In genomic region chr12:121986494-121987245, GRCh38 we compare ENCODE assay signal across 20 cellular contexts. TPM values are rescaled to one million over a fixed set of nuclear protein-coding genes. Genes with fewer than 3 reads are reported as not detected.
DNase-seq lines count a peak whose midpoint lies in the region; ATAC-seq, FAIRE-seq and TF ChIP-seq lines count a peak whose summit lies in the region.
"Had no signal": no experiment of that assay in that cellular context is flagged by ENCODE, and none has a peak within 500 bp of the region (broad histone marks: within the 10 kb centered on the region; RNA-seq: fewer than 3 reads in every experiment).

No MANE protein-coding gene starts in this region.

- H3K4me3 ChIP-seq in HepG2 (replicated peaks in 1 of 3; ENCODE audit: insufficient read depth in 1 of 3, low read depth in 2 of 3, low read length in 3 of 3) (no peak overlapping the region), right lobe of liver (no peak overlapping the region), OCI-LY7 (ENCODE audit: low read depth, low read length, poor library complexity, severe bottlenecking) (no peak overlapping the region)
- H3K4me3 ChIP-seq: GM23248 had no signal

- H3K4me1 ChIP-seq in HepG2 (ENCODE audit: insufficient read depth, low read length) (peaks cover 25% of the 10 kb centered on the region), right lobe of liver (no peaks in the 10 kb centered on the region), OCI-LY7 (ENCODE audit: insufficient read depth, low read length, poor library complexity, severe bottlenecking) (peaks cover 81% of the 10 kb centered on the region)

- H2AFZ ChIP-seq in HepG2 (ENCODE audit: low read length) (no peak overlapping the region), OCI-LY7 (ENCODE audit: low read length) (no peak overlapping the region)
- H2AFZ ChIP-seq: GM23248 had no signal

- TF ChIP-seq POLR2A in HepG2 (IDR thresholded peaks at IDR 0.05; ENCODE audit: insufficient read depth in 1 of 2, low read depth in 2 of 2, low read length in 2 of 2) (no peak), right lobe of liver (IDR thresholded peaks at IDR 0.05) (no peak)

- H3K27ac ChIP-seq in HepG2 (ENCODE audit: extremely low read length, insufficient read depth, low read length) (no peak overlapping the region), right lobe of liver (no peak overlapping the region), OCI-LY7 (ENCODE audit: low read depth, low read length, poor library complexity, severe bottlenecking) (peak overlapping the region; percentile 61)
- H3K27ac ChIP-seq: GM23248, HL-60 had no signal

- H3K27me3 Mint-ChIP-seq in chondrocyte (ENCODE audit: low read depth) (no peaks in the 10 kb centered on the region), Calu3 (ENCODE audit: unreplicated experiment) (no peaks in the 10 kb centered on the region)
- H3K27me3 Mint-ChIP-seq: CD4-positive, alpha-beta T cell had no signal

- no peaks in the 10 kb centered on the region for H3K9me3 Mint-ChIP-seq in chondrocyte (ENCODE audit: low read depth)
- H3K9me3 Mint-ChIP-seq in Calu3 (ENCODE audit: low read depth, unreplicated experiment): no peaks in the 10 kb centered on the region
- H3K9me3 Mint-ChIP-seq: CD4-positive, alpha-beta T cell had no signal

- intact Hi-C loops in HepG2 (cut with micrococcal nuclease; ENCODE audit: unreplicated experiment) (no loop called here), right lobe of liver (cut with DNase I) (no loop called here), OCI-LY7 (cut with micrococcal nuclease; ENCODE audit: unreplicated experiment) (no loop called here), Calu3 (cut with micrococcal nuclease; ENCODE audit: unreplicated experiment) (no loop called here)

- H3K4me1 Mint-ChIP-seq in chondrocyte (ENCODE audit: low read depth) (peaks cover 2% of the 10 kb centered on the region), Calu3 (ENCODE audit: low read depth, unreplicated experiment) (peaks cover under 1% of the 10 kb centered on the region)

- no peaks in the 10 kb centered on the region for H3K79me2 ChIP-seq in HepG2 (ENCODE audit: insufficient read depth, low read length)
- peaks cover 11% of the 10 kb centered on the region; the same call in 1 of the 2 replicates for H3K79me2 ChIP-seq in OCI-LY7 (ENCODE audit: insufficient read depth, low read depth, low read length)

- FAIRE-seq in HepG2 (lab: Jason Lieb, UNC): no peak
- FAIRE-seq: D721Med, GM12892, GM19239, H54 had no signal

- no peak for TF ChIP-seq RAD21 in HepG2 (CRISPR knock-in tag; IDR thresholded peaks at IDR 0.05)

- in situ Hi-C loops in HepG2 (cut with HindIII; ENCODE audit: extremely low pct_ligation_motif_present, low pct_unique_long_range_greater_than_20kb): no loop called here

- WGBS in HepG2 (ENCODE audit: low lambda C conversion rate): 31% methylated on average over 13 of the region's 13 CpGs
- 86% methylated on average over 11 of the region's 13 CpGs for WGBS in right lobe of liver (ENCODE audit: insufficient coverage, low coverage, low lambda C conversion rate, missing lambda C conversion rate)

- BruUV-seq in HepG2 (replicated peaks; lab: Mats Ljungman, UMichigan) (no TSS peak), OCI-LY7 (replicated peaks; lab: Mats Ljungman, UMichigan) (no TSS peak), Calu3 (replicated peaks; lab: Mats Ljungman, UMichigan) (no TSS peak)

- H3K36me3 ChIP-seq in HepG2 (replicated peaks in 1 of 2; ENCODE audit: control insufficient read depth in 1 of 2, insufficient read depth in 2 of 2, low read length in 2 of 2) (no peaks in the 10 kb centered on the region), right lobe of liver (no peaks in the 10 kb centered on the region), OCI-LY7 (ENCODE audit: insufficient read depth, low read length) (peaks cover 25% of the 10 kb centered on the region)

- H3K4me2 ChIP-seq in HepG2 (ENCODE audit: low read depth, low read length) (no peak overlapping the region), OCI-LY7 (ENCODE audit: low read length) (peak overlapping the region; percentile 1; the same call in 1 of the 2 replicates)

- H3K9me3 ChIP-seq in HepG2 (ENCODE audit: low read length): no peaks in the 10 kb centered on the region
- H3K9me3 ChIP-seq in right lobe of liver: no peaks in the 10 kb centered on the region
- H3K9me3 ChIP-seq in OCI-LY7 (ENCODE audit: low read length): no peaks in the 10 kb centered on the region

- no peaks in the 10 kb centered on the region for H3K9me2 ChIP-seq in OCI-LY7 (ENCODE audit: insufficient read depth, low read length)

- ATAC-seq in HepG2 (no peak), right lobe of liver (no peak), GM18861 (IDR thresholded peaks at IDR 0.05; ENCODE audit: unreplicated experiment) (no peak)
- ATAC-seq: HCT116 had no signal

- no peak for TF ChIP-seq EP300 in HepG2 (IDR thresholded peaks at IDR 0.05; ENCODE audit: low read depth in 2 of 2, low read length in 2 of 2)
- TF ChIP-seq EP300 in HepG2 (CRISPR knock-in tag; IDR thresholded peaks at IDR 0.05; ENCODE audit: borderline replicate concordance): no peak

- no peak overlapping the region for H3K9ac ChIP-seq in HepG2 (ENCODE audit: insufficient read depth, low read depth, low read length)
- H3K9ac ChIP-seq: GM23248 had no signal

- H3K27me3 ChIP-seq in HepG2 (ENCODE audit: control insufficient read depth in 1 of 2, insufficient read depth in 2 of 2, low read length in 2 of 2): peaks cover 0 to 15% of the 10 kb centered on the region in 2 experiments; a peak in 2 of 5 replicates
- no peaks in the 10 kb centered on the region for H3K27me3 ChIP-seq in right lobe of liver

- CTCF ChIA-PET in HepG2 (lab: Yijun Ruan, JAX; ENCODE audit: low intra/inter-chr PET ratio, low total read pairs) (no interaction called here), OCI-LY7 (lab: Charles Lee; ENCODE audit: unreplicated experiment) (no interaction called here), Calu3 (lab: Charles Lee) (interaction anchor here (0.6 to 0.7 kb wide), 4 partner anchors 103 to 388 kb away, joined by 3 to 4 read pairs (median 3); no protein-coding TSS in a partner anchor)

- H3K27ac Mint-ChIP-seq in chondrocyte (ENCODE audit: unreplicated experiment) (no peak overlapping the region), Calu3 (ENCODE audit: unreplicated experiment) (no peak overlapping the region)
- H3K27ac Mint-ChIP-seq: CD4-positive, alpha-beta T cell had no signal

- POLR2A ChIA-PET in HepG2 (lab: Yijun Ruan, JAX) (no interaction called here), OCI-LY7 (lab: Charles Lee) (interaction anchor here (0.7 kb wide), 1 partner anchor 515 kb away, joined by 5 read pairs; no protein-coding TSS in a partner anchor)

- no peak for TF ChIP-seq CTCF in HepG2 (CRISPR knock-in tag; IDR thresholded peaks at IDR 0.05)
- TF ChIP-seq CTCF in right lobe of liver (IDR thresholded peaks at IDR 0.05): no peak
- TF ChIP-seq CTCF in OCI-LY7 (conservative IDR thresholded peaks at IDR 0.05; ENCODE audit: low read length): no peak
- no peak for TF ChIP-seq CTCF in chondrocyte (IDR thresholded peaks at IDR 0.05)
- TF ChIP-seq CTCF in Calu3 (IDR thresholded peaks at IDR 0.05; ENCODE audit: unreplicated experiment): no peak

- H3K4me3 Mint-ChIP-seq in chondrocyte (ENCODE audit: unreplicated experiment) (no peak overlapping the region), Calu3 (ENCODE audit: low read depth, unreplicated experiment) (no peak overlapping the region)
- H3K4me3 Mint-ChIP-seq: CD4-positive, alpha-beta T cell had no signal

- H4K20me1 ChIP-seq in HepG2 (ENCODE audit: insufficient read depth, low read length) (no peaks in the 10 kb centered on the region), OCI-LY7 (ENCODE audit: insufficient read depth, low read length) (no peaks in the 10 kb centered on the region)

- DNase-seq in HepG2 (ENCODE audit: low spot score): no peak
- no peak for DNase-seq in right lobe of liver
- DNase-seq in OCI-LY7 (ENCODE audit: low spot score): no peak
- DNase-seq in chondrocyte (ENCODE audit: low spot score): peak; percentile 37
- DNase-seq in Calu3: no peak
- no peak for DNase-seq in NCI-H2196 (lab: John Stamatoyannopoulos, UW; ENCODE audit: unreplicated experiment)
- DNase-seq: ACHN; C1 segment of cervical spinal cord; CD4-positive, alpha-beta T cell; DMS153; DMS79 treated with DMSO at 0.1 percent for 48 hours; GDM1; GM23248 had no signal

- H3K36me3 Mint-ChIP-seq in chondrocyte (ENCODE audit: low read depth): no peaks in the 10 kb centered on the region
- H3K36me3 Mint-ChIP-seq in Calu3 (ENCODE audit: insufficient read depth, unreplicated experiment): no peaks in the 10 kb centered on the region

RNA-seq across cellular contexts. Expression of gene BCL7A, which starts 35.0 kb away (rescaled TPM):
- 6.2 and 6.3 TPM in 2 replicates for total RNA-seq in HepG2 (2016; rRNA removed; fragmentation: Illumina TruSeq; extraction: Trizol)
- total RNA-seq in HepG2 (2016; cell fraction: cytosol; rRNA removed; fragmentation: Illumina TruSeq; extraction: Trizol; ENCODE audit: low read depth): 2.2 TPM in 2 replicates
- total RNA-seq in HepG2 (2016; cell fraction: insoluble cytoplasmic fraction; rRNA removed; fragmentation: Illumina TruSeq; extraction: Trizol): 6.1 and 6.8 TPM in 2 replicates
- 3.4 and 3.6 TPM in 2 replicates for total RNA-seq in HepG2 (2016; cell fraction: membrane; rRNA removed; fragmentation: Illumina TruSeq; extraction: Trizol)
- total RNA-seq in HepG2 (2016; cell fraction: nucleus; rRNA removed; fragmentation: Illumina TruSeq; extraction: Trizol): 3.7 and 4.3 TPM in 2 replicates
- polyA plus RNA-seq in HepG2 (2011; rRNA removed): 4.1 and 5.4 TPM in 2 replicates
- polyA plus RNA-seq in HepG2 (2011; cell fraction: cytosol; rRNA removed): 4.0 and 4.8 TPM in 2 replicates
- polyA plus RNA-seq in HepG2 (2011; cell fraction: nucleus; rRNA removed): 6.8 and 7.1 TPM in 2 replicates
- polyA plus RNA-seq in HepG2 (2012): 2.4 and 5.0 TPM in 2 replicates
- polyA plus RNA-seq in HepG2 (2016; cell fraction: cytosol; fragmentation: Illumina TruSeq; extraction: Trizol; ENCODE audit: low read depth): 0.48 and 0.57 TPM in 2 replicates
- polyA plus RNA-seq in HepG2 (2016; cell fraction: insoluble cytoplasmic fraction; fragmentation: Illumina TruSeq; extraction: Trizol; ENCODE audit: low read depth): 5.6 and 7.4 TPM in 2 replicates
- polyA plus RNA-seq in HepG2 (2016; cell fraction: membrane; fragmentation: Illumina TruSeq; extraction: Trizol; ENCODE audit: low read depth): 1.6 and 1.7 TPM in 2 replicates
- 7.0 and 8.7 TPM in 2 replicates for polyA plus RNA-seq in HepG2 (2016; cell fraction: nucleus; fragmentation: Illumina TruSeq; extraction: Trizol; ENCODE audit: insufficient read depth, low read depth)
- 5.1 and 5.3 TPM in 2 replicates for polyA minus RNA-seq in HepG2 (2011; rRNA and poly(A)+ RNA removed; ENCODE audit: low replicate concordance)
- polyA minus RNA-seq in HepG2 (2011; cell fraction: cytosol; rRNA and poly(A)+ RNA removed): 2.1 and 3.2 TPM in 2 replicates
- 3.6 TPM in 2 replicates for polyA minus RNA-seq in HepG2 (2011; cell fraction: nucleus; rRNA and poly(A)+ RNA removed)
- total RNA-seq in right lobe of liver: 1 to 10 TPM; 3.5 to 6.4 (median 4.6) TPM
- total RNA-seq in OCI-LY7 (2014; rRNA removed; shearing (Covaris generic)): 66.2 and 76.2 TPM in 2 replicates
- 84.7 and 100 TPM in 2 replicates for total RNA-seq in OCI-LY7 (2022)
- 7.1 to 10.0 TPM (median 9.1 TPM) in 3 replicates for total RNA-seq in chondrocyte
- 21.0 and 25.5 TPM in 2 replicates for total RNA-seq in Calu3 (2022)
